Comparison of ENCODE assay signal across 9 cellular contexts in the genomic region with DNA sequence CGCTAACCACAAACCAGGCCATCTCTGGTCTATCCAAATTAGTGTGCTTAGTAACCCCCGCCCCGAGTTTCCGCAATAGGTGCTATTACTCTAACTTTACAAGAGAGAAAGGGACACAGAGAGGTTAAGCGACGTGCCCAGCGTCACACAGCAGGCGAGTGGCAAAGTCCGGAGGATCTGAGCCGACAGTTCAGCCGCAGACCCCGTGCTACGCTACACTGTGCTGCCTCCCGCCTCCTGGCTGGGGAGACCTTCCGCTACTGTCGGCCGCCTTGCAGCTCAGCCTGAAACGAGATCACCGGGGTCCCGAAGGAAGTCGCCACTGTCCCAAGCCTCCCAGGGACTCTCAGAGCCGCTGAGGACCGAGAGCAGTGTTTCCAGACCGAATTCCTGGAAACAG. TPM values are rescaled to one million over a fixed set of nuclear protein-coding genes. Genes with fewer than 3 reads are reported as not detected.
DNase-seq lines count a peak whose midpoint lies in the region; TF ChIP-seq lines count a peak whose summit lies in the region.
"Had no signal": no experiment of that assay in that cellular context is flagged by ENCODE, and none has a peak within 500 bp of the region (broad histone marks: within the 10 kb centered on the region; RNA-seq: fewer than 3 reads in every experiment).

No MANE protein-coding gene starts in this region.

- peak overlapping the region; percentile 75 for H3K9ac ChIP-seq in MM.1S (ENCODE audit: low read length)

- no peak for TF ChIP-seq CTCF in BJ (IDR thresholded peaks at IDR 0.05; ENCODE audit: insufficient read depth, low read depth, low read length)
- TF ChIP-seq CTCF in MM.1S (IDR thresholded peaks at IDR 0.05; ENCODE audit: low read length): no peak
- no peak for TF ChIP-seq CTCF in nephron (IDR thresholded peaks at IDR 0.05; ENCODE audit: unreplicated experiment in 3 of 3)

- CTCF ChIA-PET in BJ (lab: Yijun Ruan, JAX): interaction anchor here (0.6 to 1.0 kb wide), 4 partner anchors 21 to 309 kb away, joined by 3 read pairs; no protein-coding TSS in a partner anchor

- H3K4me2 ChIP-seq in MM.1S (ENCODE audit: low read depth, low read length): peak overlapping the region; percentile 94

- DNase-seq in BJ (ENCODE audit: low read depth) (no peak), MM.1S (no peak), GM03348 (ENCODE audit: low spot score) (no peak), SKM-1 treated with dmso at 0.1 percent for 144 hours (lab: John Stamatoyannopoulos, UW; ENCODE audit: unreplicated experiment) (no peak), NCI-H1694 treated with DMSO at 0.1 percent for 48 hours (lab: John Stamatoyannopoulos, UW) (no peak)
- DNase-seq in effector memory CD4-positive, alpha-beta T cell: no peak
- no peak for DNase-seq in central memory CD4-positive, alpha-beta T cell
- DNase-seq: SHP77 treated with DMSO at 0.1 percent for 48 hours had no signal

- H3K27ac Mint-ChIP-seq in nephron: peak overlapping the region in 1 of 3 experiments; percentile 57

- H3K27ac ChIP-seq in MM.1S (ENCODE audit: low read length): no peak overlapping the region
- H3K27ac ChIP-seq in effector memory CD4-positive, alpha-beta T cell (ENCODE audit: insufficient read depth, low read length, poor library complexity, severe bottlenecking): no peak overlapping the region

- no peaks in the 10 kb centered on the region for H3K9me3 ChIP-seq in MM.1S (replicated peaks; ENCODE audit: insufficient read depth, low read length)
- H3K9me3 ChIP-seq in effector memory CD4-positive, alpha-beta T cell (ENCODE audit: control insufficient read depth, low read length): no peaks in the 10 kb centered on the region

- peaks cover 27% of the 10 kb centered on the region for H3K36me3 ChIP-seq in BJ (ENCODE audit: control insufficient read depth, insufficient read depth, low read length)
- H3K36me3 ChIP-seq in MM.1S (replicated peaks; ENCODE audit: insufficient read depth, low read length): no peaks in the 10 kb centered on the region; the same call in 1 of the 2 replicates
- peaks cover 27% of the 10 kb centered on the region for H3K36me3 ChIP-seq in effector memory CD4-positive, alpha-beta T cell (ENCODE audit: control insufficient read depth, insufficient read depth, low read length)

- no peaks in the 10 kb centered on the region for H3K27me3 Mint-ChIP-seq in nephron (ENCODE audit: low read depth)

- H3K4me3 ChIP-seq in BJ (ENCODE audit: low read depth, low read length): peak overlapping the region; percentile 96
- H3K4me3 ChIP-seq in MM.1S (ENCODE audit: low read length): peak overlapping the region; percentile 96
- peak overlapping the region; percentile 100 for H3K4me3 ChIP-seq in effector memory CD4-positive, alpha-beta T cell (ENCODE audit: insufficient read depth, low read depth, low read length, poor library complexity, severe bottlenecking)

- peaks cover 9% of the 10 kb centered on the region; the same call in 1 of the 2 replicates for H3K4me1 ChIP-seq in MM.1S (ENCODE audit: low read length)
- peaks cover 17% of the 10 kb centered on the region for H3K4me1 ChIP-seq in effector memory CD4-positive, alpha-beta T cell (ENCODE audit: control insufficient read depth, insufficient read depth, low read length, poor library complexity, severe bottlenecking)

- H2AFZ ChIP-seq in MM.1S (ENCODE audit: low read length): no peak overlapping the region

- H3K27me3 ChIP-seq in BJ (ENCODE audit: control insufficient read depth, insufficient read depth, low read length): no peaks in the 10 kb centered on the region
- no peaks in the 10 kb centered on the region for H3K27me3 ChIP-seq in MM.1S (replicated peaks; ENCODE audit: insufficient read depth, low read length)
- H3K27me3 ChIP-seq in effector memory CD4-positive, alpha-beta T cell (replicated peaks; ENCODE audit: control insufficient read depth, insufficient read depth, low read length, poor library complexity, severe bottlenecking): no peaks in the 10 kb centered on the region

- H3K9me2 ChIP-seq in MM.1S (replicated peaks; ENCODE audit: insufficient read depth, low read length): no peaks in the 10 kb centered on the region

- no peaks in the 10 kb centered on the region for H3K9me3 Mint-ChIP-seq in nephron

- peaks cover 37% of the 10 kb centered on the region for H3K79me2 ChIP-seq in MM.1S (ENCODE audit: low read length)

- peaks cover 14% of the 10 kb centered on the region for H3K4me1 Mint-ChIP-seq in nephron

- peaks cover 18% of the 10 kb centered on the region for H3K36me3 Mint-ChIP-seq in nephron (ENCODE audit: low read depth)

- POLR2A ChIA-PET in BJ (lab: Charles Lee): no interaction called here

- H3F3A ChIP-seq in MM.1S (ENCODE audit: insufficient read depth, low read length): peaks cover 8% of the 10 kb centered on the region; the same call in 1 of the 2 replicates

- no peaks in the 10 kb centered on the region for H4K20me1 ChIP-seq in MM.1S (ENCODE audit: insufficient read depth, low read length)

- H3K4me3 Mint-ChIP-seq in nephron: peak overlapping the region; percentile 90 to 93 (median 91)

RNA-seq across cellular contexts. Expression of a gene that starts 0.8 kb away (rescaled TPM):
- polyA plus RNA-seq in BJ (2011; rRNA removed): 7.6 and 21.8 TPM in 2 replicates
- 19.7 and 26.6 TPM in 2 replicates for polyA minus RNA-seq in BJ (2011; rRNA and poly(A)+ RNA removed)

RNA-seq across cellular contexts. Expression of a gene that starts 27.1 kb away (rescaled TPM):
- polyA plus RNA-seq in BJ (2011; rRNA removed): 9.6 and 17.1 TPM in 2 replicates
- polyA minus RNA-seq in BJ (2011; rRNA and poly(A)+ RNA removed): 6.2 and 7.0 TPM in 2 replicates

RNA-seq across cellular contexts. Expression of a gene that starts 44.1 kb away (rescaled TPM):
- 5.4 and 11.1 TPM in 2 replicates for polyA plus RNA-seq in BJ (2011; rRNA removed)
- polyA minus RNA-seq in BJ (2011; rRNA and poly(A)+ RNA removed): 4.4 and 5.8 TPM in 2 replicates

RNA-seq across cellular contexts. Expression of a gene that starts 52.6 kb away (rescaled TPM):
- polyA plus RNA-seq in BJ (2011; rRNA removed): 0.38 and 1.3 TPM in 2 replicates
- 0.31 and 0.71 TPM in 2 replicates for polyA minus RNA-seq in BJ (2011; rRNA and poly(A)+ RNA removed)
